22 cellular contexts compared by ENCODE assay signal in the genomic region with DNA sequence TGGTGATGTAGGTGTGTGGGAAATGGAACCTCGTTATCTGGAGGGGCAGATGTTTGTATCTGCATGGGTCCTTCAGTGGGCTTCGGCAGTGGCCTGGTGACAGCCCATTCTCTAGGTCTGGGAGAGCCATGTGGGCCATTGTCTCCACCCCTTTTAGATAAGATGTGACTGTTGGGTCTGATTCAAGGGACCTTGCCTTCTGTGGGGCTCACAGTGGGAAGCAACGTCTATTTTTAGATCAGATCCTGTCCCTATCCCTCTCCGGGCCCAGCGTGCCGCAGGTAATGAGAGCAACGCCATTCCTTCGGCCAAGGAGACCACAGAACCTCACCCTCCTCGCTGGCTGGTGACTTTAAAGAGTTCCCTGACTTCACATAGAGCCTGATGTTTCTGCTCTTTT.
"Had no signal": no experiment of that assay in that cellular context is flagged by ENCODE, and none has a peak within 500 bp of the region (broad histone marks: within the 10 kb centered on the region; RNA-seq: fewer than 3 reads in every experiment).

No MANE protein-coding gene starts in this region.

- ATAC-seq: HepG2, SK-N-SH treated with all-trans-retinoic acid at 6 μM for 48 hours had no signal

- H3K36me3 ChIP-seq: MG63, SJCRH30 had no signal

- H3K4me1 ChIP-seq: SJCRH30 had no signal

- H3K9me3 ChIP-seq: MG63, SJCRH30 had no signal

- H3K27ac ChIP-seq: SJCRH30 had no signal

- H3K27me3 ChIP-seq: MG63, SJCRH30 had no signal

- FAIRE-seq: HepG2, RCC 7860 had no signal

- H3K4me3 ChIP-seq: MG63, SJCRH30 had no signal

- DNase-seq: IMR-90, Karpas-422, KG1, MG63, NCI-H1092, NCI-H1105 treated with DMSO at 0.1 percent for 48 hours, NCI-H1417 treated with DMSO at 0.1 percent for 48 hours, NCI-H146, NCI-H1694 treated with DMSO at 0.1 percent for 48 hours, NCI-H1930, NCI-H2081, NCI-H2107, NCI-H2227 treated with DMSO at 0.1 percent for 48 hours, NCI-H524, NCI-H69, NCI-H774, RPMI8226, SHP77 treated with DMSO at 0.1 percent for 48 hours, SJCRH30 had no signal
